In genomic region chr9:78261403-78262001, GRCh38 we compare ENCODE assay signal across 8 cellular contexts. TPM values are rescaled to one million over a fixed set of nuclear protein-coding genes. Genes with fewer than 3 reads are reported as not detected.
DNase-seq lines count a peak whose midpoint lies in the region; ATAC-seq and TF ChIP-seq lines count a peak whose summit lies in the region.

No MANE protein-coding gene starts in this region.

- H3K9me3 ChIP-seq in Panc1 (ENCODE audit: control insufficient read depth, insufficient read depth, low read depth, low read length) (no peaks in the 10 kb centered on the region), esophagus squamous epithelium (no peaks in the 10 kb centered on the region), gastrocnemius medialis (no peaks in the 10 kb centered on the region)

- H3K27me3 Mint-ChIP-seq in HFFc6 (ENCODE audit: insufficient read depth): no peaks in the 10 kb centered on the region; the same call in 1 of the 2 replicates

- no peaks in the 10 kb centered on the region; the same call in 1 of the 2 replicates for H3K36me3 Mint-ChIP-seq in HFFc6 (ENCODE audit: low read depth)

- H3K27ac Mint-ChIP-seq in HFFc6: no peak overlapping the region

- TF ChIP-seq POLR2A in esophagus squamous epithelium (IDR thresholded peaks at IDR 0.05) (no peak), gastrocnemius medialis (IDR thresholded peaks at IDR 0.05) (no peak)

- H3K4me1 Mint-ChIP-seq in HFFc6 (ENCODE audit: low read depth): 0 out of 2 replicates have a peak, but pooled peaks cover 5% of the 10 kb centered on the region

- WGBS in esophagus squamous epithelium, 2 donors: 31 to 41% methylated on average over 2 of the region's 2 CpGs

- H3K27me3 ChIP-seq in Panc1 (ENCODE audit: control insufficient read depth, insufficient read depth, low read length) (no peaks in the 10 kb centered on the region), esophagus squamous epithelium (no peaks in the 10 kb centered on the region), gastrocnemius medialis (no peaks in the 10 kb centered on the region)

- H3K27ac ChIP-seq in Panc1 (ENCODE audit: low read length) (no peak overlapping the region), esophagus squamous epithelium (no peak overlapping the region), gastrocnemius medialis (no peak overlapping the region)

- no peak overlapping the region for H3K4me3 ChIP-seq in Panc1 (ENCODE audit: low read depth in 2 of 2, low read length in 2 of 2)
- no peak overlapping the region for H3K4me3 ChIP-seq in esophagus squamous epithelium
- no peak overlapping the region for H3K4me3 ChIP-seq in gastrocnemius medialis

- peak; percentile 34 for DNase-seq in GM10248 (ENCODE audit: extremely low spot score)
- peak; percentile 17 for DNase-seq in HFFc6
- DNase-seq in Panc1 (ENCODE audit: low read depth, low spot score): no peak
- no peak for DNase-seq in esophagus squamous epithelium (lab: John Stamatoyannopoulos, UW)
- no peak for DNase-seq in gastrocnemius medialis
- no peak for DNase-seq in posterior cingulate gyrus
- no peak for DNase-seq in activated CD4-positive, CD25-positive, alpha-beta regulatory T cell treated with anti-CD3 and anti-CD28 coated beads, Interleukin-2, amount 50 U/mL, for 72 hours

- CTCF ChIA-PET in GM10248 (lab: Yijun Ruan, JAX): interaction anchor here (0.9 to 1.7 kb wide), 2 partner anchors 14 to 108 kb away, joined by 3 to 8 read pairs; no protein-coding TSS in a partner anchor
- CTCF ChIA-PET in Panc1 (lab: Charles Lee): no interaction called here

- in situ Hi-C loops in Panc1 (cut with HindIII; ENCODE audit: low pct_unique_long_range_greater_than_20kb, low sequenced_read_pairs): no loop called here
- in situ Hi-C loops in gastrocnemius medialis (cut with MboI; ENCODE audit: low sequenced_read_pairs in 4 of 4): loop anchor here in 1 of 4 donors (5.0 kb wide), 1 partner anchor 106 kb away; no protein-coding TSS in a partner anchor

- ATAC-seq in Panc1 (no peak), gastrocnemius medialis (no peak), HG03439 (IDR thresholded peaks at IDR 0.05; ENCODE audit: unreplicated experiment) (no peak)

- intact Hi-C loops in Panc1 (cut with micrococcal nuclease; ENCODE audit: unreplicated experiment): loop anchor here (2.0 kb wide), 1 partner anchor 105 kb away; no protein-coding TSS in a partner anchor
- intact Hi-C loops in esophagus squamous epithelium (cut with DNase I): loop anchor here (10.0 kb wide), 1 partner anchor 93 kb away; no protein-coding TSS in a partner anchor
- intact Hi-C loops in gastrocnemius medialis (cut with DNase I; ENCODE audit: low total_unique reads): loop anchor here (5.0 kb wide), 1 partner anchor 106 kb away; no protein-coding TSS in a partner anchor
- intact Hi-C loops in posterior cingulate gyrus (cut with DNase I): loop anchor here (1.0 kb wide), 1 partner anchor 108 kb away; no protein-coding TSS in a partner anchor

- TF ChIP-seq CTCF in GM10248 (IDR thresholded peaks at IDR 0.05; ENCODE audit: control extremely low read depth, extremely low read depth, low read depth, missing control alignments): peak; percentile 47
- peak; percentile 87 for TF ChIP-seq CTCF in HFFc6 (IDR thresholded peaks at IDR 0.05)
- TF ChIP-seq CTCF in Panc1 (IDR thresholded peaks at IDR 0.05): peak; percentile 46; the same call in 1 of the 2 replicates
- TF ChIP-seq CTCF in esophagus squamous epithelium (IDR thresholded peaks at IDR 0.05): peak; percentile 21 to 75 (median 62)
- TF ChIP-seq CTCF in gastrocnemius medialis (IDR thresholded peaks at IDR 0.05 in 4 of 5, conservative IDR thresholded peaks at IDR 0.05 in 1 of 5): peak in 4 of 5 experiments; percentile 22 to 56 (median 36)

- H3K36me3 ChIP-seq in Panc1 (ENCODE audit: control insufficient read depth, insufficient read depth, low read length): no peaks in the 10 kb centered on the region; the same call in 1 of the 2 replicates
- H3K36me3 ChIP-seq in esophagus squamous epithelium: peaks cover 0 to 32% (median 0%) of the 10 kb centered on the region in 3 donors
- peaks cover 0 to 8% of the 10 kb centered on the region in 2 donors for H3K36me3 ChIP-seq in gastrocnemius medialis

- H3K9me3 Mint-ChIP-seq in HFFc6: no peaks in the 10 kb centered on the region

- no peaks in the 10 kb centered on the region for H3K4me1 ChIP-seq in Panc1 (ENCODE audit: control insufficient read depth, insufficient read depth, low read length)
- H3K4me1 ChIP-seq in esophagus squamous epithelium: peaks cover 0 to 5% (median 0%) of the 10 kb centered on the region in 3 donors
- no peaks in the 10 kb centered on the region for H3K4me1 ChIP-seq in gastrocnemius medialis

- H3K4me3 Mint-ChIP-seq in HFFc6: no peak overlapping the region

- POLR2A ChIA-PET in GM10248 (lab: Yijun Ruan, JAX): no interaction called here
- POLR2A ChIA-PET in Panc1 (lab: Charles Lee): no interaction called here

- BruUV-seq in Panc1 (replicated peaks; lab: Mats Ljungman, UMichigan): no TSS peak

RNA-seq across cellular contexts. Expression of gene CEP78, which starts 25.6 kb away (rescaled TPM):
- 10 to 100 TPM; 19.4 to 27.5 (median 23.6) TPM for total RNA-seq in HFFc6 (2021; fragmentation: NEBNext Ultra II Directional; extraction: Animal tissue kit (Norgen Biotek cat#: 25700))
- total RNA-seq in Panc1 (2021; ENCODE audit: unreplicated experiment) (25.2 TPM), esophagus squamous epithelium (10 to 100 TPM in 2 of 4 donors, 1 to 10 TPM in 2; 8.6 to 14.6 (median 11.2) TPM), gastrocnemius medialis (1 to 10 TPM; 2.1 to 2.8 (median 2.5) TPM)
- polyA plus RNA-seq in Panc1 (2012; ENCODE audit: insufficient read length): 5.9 TPM

RNA-seq across cellular contexts. Expression of gene PSAT1, which starts 35.4 kb away (rescaled TPM):
- 100 to 1,000 TPM in 1 of 6 experiments, 10 to 100 TPM in 5; 56.5 to 102 (median 61.9) TPM for total RNA-seq in HFFc6 (2021; fragmentation: NEBNext Ultra II Directional; extraction: Animal tissue kit (Norgen Biotek cat#: 25700))
- total RNA-seq in Panc1 (2021; ENCODE audit: unreplicated experiment) (71.8 TPM), esophagus squamous epithelium (10 to 100 TPM; 16.2 to 76.1 (median 37.8) TPM), gastrocnemius medialis (under 1 TPM in 2 of 4 donors, not detected in 2; 0.33 to 0.52 TPM)
- 130 TPM for polyA plus RNA-seq in Panc1 (2012; ENCODE audit: insufficient read length)

Comparison
In these comparisons a context has a peak if more than half of its experiments do, and no peak if none do; other contexts are left out.
1. DNase-seq: peak in GM10248 (single experiment) and HFFc6 (single experiment); none in Panc1 (single experiment), esophagus squamous epithelium (single experiment), gastrocnemius medialis (0 of 2), posterior cingulate gyrus (0 of 10) and activated CD4-positive, CD25-positive, alpha-beta regulatory T cell treated with anti-CD3 and anti-CD28 coated beads, Interleukin-2, amount 50 U/mL, for 72 hours (single experiment).
2. CTCF ChIP-seq: peak in every context shown above with its lines; median percentile 87 in HFFc6; 62 in esophagus squamous epithelium; 47 in GM10248; 46 in Panc1; 36 in gastrocnemius medialis.
3. RNA of gene PSAT1, which starts 35.4 kb away (total RNA-seq): 71.8 TPM in Panc1 (single experiment), 56.5 to 102 TPM in HFFc6 and 16.2 to 76.1 TPM in esophagus squamous epithelium; 0.33 to 0.52 TPM in gastrocnemius medialis; every median in the first group is over 10 times any median in the second.